In genomic region chr1:51298322-51298705, GRCh38 we compare ENCODE assay signal across 1 cellular context.
TF ChIP-seq lines count a peak whose summit lies in the region.

No MANE protein-coding gene starts in this region.

TF ChIP-seq in IMR-90, 13 proteins besides CTCF, POLR2A, EP300 and RAD21 (continued from another document):
- no peak for TF ChIP-seq ELK1 (IDR thresholded peaks at IDR 0.05; ENCODE audit: borderline replicate concordance, low read depth, low read length)
- TF ChIP-seq MAFK (IDR thresholded peaks at IDR 0.05; ENCODE audit: low read depth, low read length), result no peak
- TF ChIP-seq SMC3 (IDR thresholded peaks at IDR 0.05; ENCODE audit: low read depth, low read length), result no peak
- no peak for TF ChIP-seq NFE2L2 (IDR thresholded peaks at IDR 0.05; ENCODE audit: low read depth, low read length)
- TF ChIP-seq, protein P1, sequence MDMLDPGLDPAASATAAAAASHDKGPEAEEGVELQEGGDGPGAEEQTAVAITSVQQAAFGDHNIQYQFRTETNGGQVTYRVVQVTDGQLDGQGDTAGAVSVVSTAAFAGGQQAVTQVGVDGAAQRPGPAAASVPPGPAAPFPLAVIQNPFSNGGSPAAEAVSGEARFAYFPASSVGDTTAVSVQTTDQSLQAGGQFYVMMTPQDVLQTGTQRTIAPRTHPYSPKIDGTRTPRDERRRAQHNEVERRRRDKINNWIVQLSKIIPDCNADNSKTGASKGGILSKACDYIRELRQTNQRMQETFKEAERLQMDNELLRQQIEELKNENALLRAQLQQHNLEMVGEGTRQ (IDR thresholded peaks at IDR 0.05; ENCODE audit: low read depth, low read length), result no peak
- no peak for TF ChIP-seq BHLHE40 (IDR thresholded peaks at IDR 0.05; ENCODE audit: low read depth, low read length)
- no peak for TF ChIP-seq MXI1 (IDR thresholded peaks at IDR 0.05; ENCODE audit: borderline replicate concordance, low read depth, low read length)
TF ChIP-seq in IMR-90: peak in this region for 0.
